Comparison of ENCODE assay signal across 2 cellular contexts in the genomic region with DNA sequence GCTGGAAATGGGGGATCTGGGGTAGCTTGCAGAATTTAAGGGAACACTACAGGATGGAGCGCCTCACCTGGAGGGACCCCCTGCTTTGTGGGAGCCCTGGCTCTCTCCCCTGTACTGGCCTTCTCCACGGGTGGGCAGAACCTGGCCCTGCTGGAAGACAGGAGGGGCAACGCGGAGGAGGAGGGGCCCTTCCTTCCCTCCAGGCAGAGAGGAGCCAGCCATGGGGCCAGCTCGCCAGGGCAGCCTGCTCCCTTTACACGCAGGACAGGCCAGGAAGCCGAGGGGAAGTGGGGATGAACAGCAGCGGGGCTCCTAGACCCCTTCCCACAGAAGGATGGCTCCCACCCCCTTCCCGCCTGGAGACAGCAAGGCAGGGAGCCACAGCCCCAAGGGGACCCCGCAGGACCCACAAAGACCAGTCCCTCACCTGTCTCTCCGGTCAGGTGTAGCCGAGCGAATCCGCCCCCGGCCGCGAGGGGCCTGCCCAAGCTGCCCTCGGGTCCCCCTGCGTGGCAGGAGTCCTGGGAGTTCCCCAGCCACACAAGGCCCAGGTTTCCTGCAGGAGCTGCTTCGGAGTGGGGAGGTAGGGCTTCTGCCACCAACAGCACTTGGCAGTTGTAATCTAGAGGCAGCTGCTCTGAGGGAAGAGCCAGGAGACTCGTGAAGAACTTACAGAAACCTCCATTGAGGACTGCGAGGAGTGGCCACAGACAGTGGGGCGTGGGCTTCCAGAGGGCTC.
TF ChIP-seq lines count a peak whose summit lies in the region.

No MANE protein-coding gene starts in this region.

TF ChIP-seq in WTC11, 78 proteins besides CTCF, POLR2A, EP300 and RAD21 (continued from another document):
- TF ChIP-seq, protein P1, sequence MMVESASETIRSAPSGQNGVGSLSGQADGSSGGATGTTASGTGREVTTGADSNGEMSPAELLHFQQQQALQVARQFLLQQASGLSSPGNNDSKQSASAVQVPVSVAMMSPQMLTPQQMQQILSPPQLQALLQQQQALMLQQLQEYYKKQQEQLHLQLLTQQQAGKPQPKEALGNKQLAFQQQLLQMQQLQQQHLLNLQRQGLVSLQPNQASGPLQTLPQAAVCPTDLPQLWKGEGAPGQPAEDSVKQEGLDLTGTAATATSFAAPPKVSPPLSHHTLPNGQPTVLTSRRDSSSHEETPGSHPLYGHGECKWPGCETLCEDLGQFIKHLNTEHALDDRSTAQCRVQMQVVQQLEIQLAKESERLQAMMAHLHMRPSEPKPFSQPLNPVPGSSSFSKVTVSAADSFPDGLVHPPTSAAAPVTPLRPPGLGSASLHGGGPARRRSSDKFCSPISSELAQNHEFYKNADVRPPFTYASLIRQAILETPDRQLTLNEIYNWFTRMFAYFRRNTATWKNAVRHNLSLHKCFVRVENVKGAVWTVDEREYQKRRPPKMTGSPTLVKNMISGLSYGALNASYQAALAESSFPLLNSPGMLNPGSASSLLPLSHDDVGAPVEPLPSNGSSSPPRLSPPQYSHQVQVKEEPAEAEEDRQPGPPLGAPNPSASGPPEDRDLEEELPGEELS (CRISPR knock-in tag; IDR thresholded peaks at IDR 0.05) = no peak

TF ChIP-seq in H1, 55 proteins besides CTCF, POLR2A, EP300 and RAD21 (continued from another document):
- TF ChIP-seq SIX5 (IDR thresholded peaks at IDR 0.05; ENCODE audit: low read depth, low read length) = no peak
- TF ChIP-seq, protein P2, sequence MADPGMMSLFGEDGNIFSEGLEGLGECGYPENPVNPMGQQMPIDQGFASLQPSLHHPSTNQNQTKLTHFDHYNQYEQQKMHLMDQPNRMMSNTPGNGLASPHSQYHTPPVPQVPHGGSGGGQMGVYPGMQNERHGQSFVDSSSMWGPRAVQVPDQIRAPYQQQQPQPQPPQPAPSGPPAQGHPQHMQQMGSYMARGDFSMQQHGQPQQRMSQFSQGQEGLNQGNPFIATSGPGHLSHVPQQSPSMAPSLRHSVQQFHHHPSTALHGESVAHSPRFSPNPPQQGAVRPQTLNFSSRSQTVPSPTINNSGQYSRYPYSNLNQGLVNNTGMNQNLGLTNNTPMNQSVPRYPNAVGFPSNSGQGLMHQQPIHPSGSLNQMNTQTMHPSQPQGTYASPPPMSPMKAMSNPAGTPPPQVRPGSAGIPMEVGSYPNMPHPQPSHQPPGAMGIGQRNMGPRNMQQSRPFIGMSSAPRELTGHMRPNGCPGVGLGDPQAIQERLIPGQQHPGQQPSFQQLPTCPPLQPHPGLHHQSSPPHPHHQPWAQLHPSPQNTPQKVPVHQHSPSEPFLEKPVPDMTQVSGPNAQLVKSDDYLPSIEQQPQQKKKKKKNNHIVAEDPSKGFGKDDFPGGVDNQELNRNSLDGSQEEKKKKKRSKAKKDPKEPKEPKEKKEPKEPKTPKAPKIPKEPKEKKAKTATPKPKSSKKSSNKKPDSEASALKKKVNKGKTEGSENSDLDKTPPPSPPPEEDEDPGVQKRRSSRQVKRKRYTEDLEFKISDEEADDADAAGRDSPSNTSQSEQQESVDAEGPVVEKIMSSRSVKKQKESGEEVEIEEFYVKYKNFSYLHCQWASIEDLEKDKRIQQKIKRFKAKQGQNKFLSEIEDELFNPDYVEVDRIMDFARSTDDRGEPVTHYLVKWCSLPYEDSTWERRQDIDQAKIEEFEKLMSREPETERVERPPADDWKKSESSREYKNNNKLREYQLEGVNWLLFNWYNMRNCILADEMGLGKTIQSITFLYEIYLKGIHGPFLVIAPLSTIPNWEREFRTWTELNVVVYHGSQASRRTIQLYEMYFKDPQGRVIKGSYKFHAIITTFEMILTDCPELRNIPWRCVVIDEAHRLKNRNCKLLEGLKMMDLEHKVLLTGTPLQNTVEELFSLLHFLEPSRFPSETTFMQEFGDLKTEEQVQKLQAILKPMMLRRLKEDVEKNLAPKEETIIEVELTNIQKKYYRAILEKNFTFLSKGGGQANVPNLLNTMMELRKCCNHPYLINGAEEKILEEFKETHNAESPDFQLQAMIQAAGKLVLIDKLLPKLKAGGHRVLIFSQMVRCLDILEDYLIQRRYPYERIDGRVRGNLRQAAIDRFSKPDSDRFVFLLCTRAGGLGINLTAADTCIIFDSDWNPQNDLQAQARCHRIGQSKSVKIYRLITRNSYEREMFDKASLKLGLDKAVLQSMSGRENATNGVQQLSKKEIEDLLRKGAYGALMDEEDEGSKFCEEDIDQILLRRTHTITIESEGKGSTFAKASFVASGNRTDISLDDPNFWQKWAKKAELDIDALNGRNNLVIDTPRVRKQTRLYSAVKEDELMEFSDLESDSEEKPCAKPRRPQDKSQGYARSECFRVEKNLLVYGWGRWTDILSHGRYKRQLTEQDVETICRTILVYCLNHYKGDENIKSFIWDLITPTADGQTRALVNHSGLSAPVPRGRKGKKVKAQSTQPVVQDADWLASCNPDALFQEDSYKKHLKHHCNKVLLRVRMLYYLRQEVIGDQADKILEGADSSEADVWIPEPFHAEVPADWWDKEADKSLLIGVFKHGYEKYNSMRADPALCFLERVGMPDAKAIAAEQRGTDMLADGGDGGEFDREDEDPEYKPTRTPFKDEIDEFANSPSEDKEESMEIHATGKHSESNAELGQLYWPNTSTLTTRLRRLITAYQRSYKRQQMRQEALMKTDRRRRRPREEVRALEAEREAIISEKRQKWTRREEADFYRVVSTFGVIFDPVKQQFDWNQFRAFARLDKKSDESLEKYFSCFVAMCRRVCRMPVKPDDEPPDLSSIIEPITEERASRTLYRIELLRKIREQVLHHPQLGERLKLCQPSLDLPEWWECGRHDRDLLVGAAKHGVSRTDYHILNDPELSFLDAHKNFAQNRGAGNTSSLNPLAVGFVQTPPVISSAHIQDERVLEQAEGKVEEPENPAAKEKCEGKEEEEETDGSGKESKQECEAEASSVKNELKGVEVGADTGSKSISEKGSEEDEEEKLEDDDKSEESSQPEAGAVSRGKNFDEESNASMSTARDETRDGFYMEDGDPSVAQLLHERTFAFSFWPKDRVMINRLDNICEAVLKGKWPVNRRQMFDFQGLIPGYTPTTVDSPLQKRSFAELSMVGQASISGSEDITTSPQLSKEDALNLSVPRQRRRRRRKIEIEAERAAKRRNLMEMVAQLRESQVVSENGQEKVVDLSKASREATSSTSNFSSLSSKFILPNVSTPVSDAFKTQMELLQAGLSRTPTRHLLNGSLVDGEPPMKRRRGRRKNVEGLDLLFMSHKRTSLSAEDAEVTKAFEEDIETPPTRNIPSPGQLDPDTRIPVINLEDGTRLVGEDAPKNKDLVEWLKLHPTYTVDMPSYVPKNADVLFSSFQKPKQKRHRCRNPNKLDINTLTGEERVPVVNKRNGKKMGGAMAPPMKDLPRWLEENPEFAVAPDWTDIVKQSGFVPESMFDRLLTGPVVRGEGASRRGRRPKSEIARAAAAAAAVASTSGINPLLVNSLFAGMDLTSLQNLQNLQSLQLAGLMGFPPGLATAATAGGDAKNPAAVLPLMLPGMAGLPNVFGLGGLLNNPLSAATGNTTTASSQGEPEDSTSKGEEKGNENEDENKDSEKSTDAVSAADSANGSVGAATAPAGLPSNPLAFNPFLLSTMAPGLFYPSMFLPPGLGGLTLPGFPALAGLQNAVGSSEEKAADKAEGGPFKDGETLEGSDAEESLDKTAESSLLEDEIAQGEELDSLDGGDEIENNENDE (IDR thresholded peaks at IDR 0.05; ENCODE audit: insufficient replicate concordance, low read length) = no peak
- no peak for TF ChIP-seq GABPA (IDR thresholded peaks at IDR 0.05; ENCODE audit: borderline replicate concordance, insufficient read depth, low read length)
- no peak for TF ChIP-seq POLR2AphosphoS5 (IDR thresholded peaks at IDR 0.05; ENCODE audit: low read depth, low read length)
- TF ChIP-seq RBBP5 (IDR thresholded peaks at IDR 0.05; ENCODE audit: borderline replicate concordance, low read depth, low read length) = no peak
- TF ChIP-seq, protein P3, sequence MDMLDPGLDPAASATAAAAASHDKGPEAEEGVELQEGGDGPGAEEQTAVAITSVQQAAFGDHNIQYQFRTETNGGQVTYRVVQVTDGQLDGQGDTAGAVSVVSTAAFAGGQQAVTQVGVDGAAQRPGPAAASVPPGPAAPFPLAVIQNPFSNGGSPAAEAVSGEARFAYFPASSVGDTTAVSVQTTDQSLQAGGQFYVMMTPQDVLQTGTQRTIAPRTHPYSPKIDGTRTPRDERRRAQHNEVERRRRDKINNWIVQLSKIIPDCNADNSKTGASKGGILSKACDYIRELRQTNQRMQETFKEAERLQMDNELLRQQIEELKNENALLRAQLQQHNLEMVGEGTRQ (IDR thresholded peaks at IDR 0.05; ENCODE audit: low read length) = no peak
- TF ChIP-seq, protein P4, sequence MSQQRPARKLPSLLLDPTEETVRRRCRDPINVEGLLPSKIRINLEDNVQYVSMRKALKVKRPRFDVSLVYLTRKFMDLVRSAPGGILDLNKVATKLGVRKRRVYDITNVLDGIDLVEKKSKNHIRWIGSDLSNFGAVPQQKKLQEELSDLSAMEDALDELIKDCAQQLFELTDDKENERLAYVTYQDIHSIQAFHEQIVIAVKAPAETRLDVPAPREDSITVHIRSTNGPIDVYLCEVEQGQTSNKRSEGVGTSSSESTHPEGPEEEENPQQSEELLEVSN (IDR thresholded peaks at IDR 0.05) = no peak
- no peak for TF ChIP-seq NRF1 (IDR thresholded peaks at IDR 0.05; ENCODE audit: low read depth, low read length)
- no peak for TF ChIP-seq JUND (IDR thresholded peaks at IDR 0.05; ENCODE audit: low read length)
- TF ChIP-seq CBX5 (IDR thresholded peaks at IDR 0.05; ENCODE audit: low read depth, low read length) = no peak
- no peak for TF ChIP-seq KDM1A (IDR thresholded peaks at IDR 0.05; ENCODE audit: borderline replicate concordance, low read length)
- TF ChIP-seq KDM5A (IDR thresholded peaks at IDR 0.05; ENCODE audit: low read length) = no peak
- TF ChIP-seq SP4 (IDR thresholded peaks at IDR 0.05; ENCODE audit: low read length) = no peak
- TF ChIP-seq CEBPB (IDR thresholded peaks at IDR 0.05; ENCODE audit: low read depth, low read length) = no peak
